ENCODE assay signal across 1 cellular context in the genomic region with DNA sequence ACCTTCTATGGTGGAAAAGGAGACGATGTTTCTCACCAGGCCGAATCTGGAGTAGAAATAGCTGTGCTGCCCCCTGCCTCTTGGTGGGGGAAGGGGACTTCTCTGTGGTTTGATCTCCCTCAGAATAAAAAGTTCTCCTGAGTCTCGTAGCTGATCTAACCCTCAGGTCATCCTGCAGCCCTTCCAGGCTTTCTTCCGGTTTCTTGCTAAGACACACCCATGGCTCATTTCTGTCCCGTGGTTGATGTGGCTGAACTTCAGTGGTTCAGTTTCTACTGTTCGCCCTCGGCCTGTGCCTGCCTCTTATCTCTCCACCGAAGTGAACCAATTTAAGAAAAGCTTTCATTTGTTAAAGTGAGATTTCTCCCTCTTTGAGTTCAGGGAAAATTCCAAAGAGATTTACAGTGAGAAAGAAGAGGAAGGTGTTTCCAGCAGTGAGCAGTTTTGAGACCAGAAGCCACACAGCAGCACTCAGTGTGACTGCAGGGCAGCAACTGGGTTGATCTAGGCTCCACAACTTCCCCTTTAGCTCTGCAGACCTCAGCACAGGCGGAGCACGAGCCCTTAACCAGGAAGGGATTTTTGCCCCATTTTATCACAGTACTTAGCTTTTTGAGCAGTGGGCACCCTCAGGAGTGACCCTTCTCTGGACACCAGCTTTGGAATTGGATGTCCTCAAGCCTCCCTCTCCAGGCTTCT.
TF ChIP-seq lines count a peak whose summit lies in the region.

No MANE protein-coding gene starts in this region.

TF ChIP-seq in endothelial cell of umbilical vein, 7 proteins besides CTCF, POLR2A, EP300 and RAD21:
- TF ChIP-seq POLR2AphosphoS5 (IDR thresholded peaks at IDR 0.05; ENCODE audit: insufficient read depth, low read depth, low read length), result no peak
- TF ChIP-seq GATA2 (IDR thresholded peaks at IDR 0.05; ENCODE audit: insufficient read depth, insufficient read length, low read depth, low read length), result no peak
